Comparison of ENCODE assay signal across 8 cellular contexts in the genomic region with DNA sequence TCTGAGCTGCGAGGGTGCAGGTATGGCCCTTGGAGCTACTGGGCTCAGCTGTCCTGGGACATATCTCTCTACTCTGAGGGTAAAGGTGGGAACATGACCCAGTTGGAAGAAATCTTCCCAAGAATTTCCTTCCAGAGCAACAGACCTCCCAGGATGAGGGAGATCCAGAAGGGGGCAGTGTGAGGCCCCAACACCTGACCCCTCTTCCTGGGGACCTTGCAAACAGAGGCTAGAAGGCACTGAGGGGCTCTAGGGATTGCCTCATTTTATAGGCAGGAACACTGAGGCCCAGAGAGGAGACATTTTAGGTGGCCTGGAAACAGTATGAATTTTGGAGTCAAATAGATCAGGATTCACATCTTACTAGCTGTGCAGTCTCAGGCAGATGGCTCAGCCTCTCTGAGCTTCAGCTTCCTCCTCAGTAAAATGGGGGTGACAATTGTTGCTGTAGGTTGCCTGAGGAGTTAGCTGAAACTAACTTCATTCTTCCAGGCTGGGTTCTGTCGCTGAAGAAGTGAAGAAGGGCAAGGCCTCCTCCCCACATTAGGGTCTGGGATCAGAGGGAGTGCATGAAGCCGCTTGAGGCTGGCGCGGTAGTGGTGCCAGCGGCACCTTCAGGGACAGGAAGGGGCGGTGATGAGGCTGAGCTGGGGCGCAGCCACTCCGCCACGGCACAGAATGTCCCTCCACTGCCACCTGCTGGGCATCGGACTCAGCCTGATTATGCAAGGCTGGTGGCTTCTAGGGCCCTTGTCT. TPM values are rescaled to one million over a fixed set of nuclear protein-coding genes. Genes with fewer than 3 reads are reported as not detected.
DNase-seq lines count a peak whose midpoint lies in the region; ATAC-seq and TF ChIP-seq lines count a peak whose summit lies in the region.

No MANE protein-coding gene starts in this region.

- no peak overlapping the region for H3K27ac ChIP-seq in DOHH2 (ENCODE audit: low read depth, low read length)
- no peak overlapping the region for H3K27ac ChIP-seq in left ventricle myocardium inferior (replicated peaks)
- H3K27ac ChIP-seq in uterus: no peak overlapping the region

- H3K4me1 ChIP-seq in DOHH2 (ENCODE audit: control insufficient read depth, low read length): peaks cover 4% of the 10 kb centered on the region
- H3K4me1 ChIP-seq in left ventricle myocardium inferior: peaks cover 3% of the 10 kb centered on the region
- no peaks in the 10 kb centered on the region for H3K4me1 ChIP-seq in uterus

- H3K27me3 Mint-ChIP-seq in T-cell: peaks cover 0 to 8% of the 10 kb centered on the region in 2 donors
- H3K27me3 Mint-ChIP-seq in activated naive CD8-positive, alpha-beta T cell treated with anti-CD3 and anti-CD28 coated beads, Interleukin-2, amount 50 U/mL, for 24 hours: peaks cover 2% of the 10 kb centered on the region

- H3K9me3 ChIP-seq in DOHH2 (ENCODE audit: control insufficient read depth, insufficient read depth, low read length): no peaks in the 10 kb centered on the region
- peaks cover 5% of the 10 kb centered on the region for H3K9me3 ChIP-seq in left ventricle myocardium inferior (replicated peaks)
- no peaks in the 10 kb centered on the region for H3K9me3 ChIP-seq in uterus

- peak; percentile 88 to 99 (median 95) for ATAC-seq in T-cell (replicated peaks in 1 of 4)
- ATAC-seq in activated naive CD8-positive, alpha-beta T cell treated with anti-CD3 and anti-CD28 coated beads, Interleukin-2, amount 50 U/mL, for 24 hours: peak; percentile 94

- H3K36me3 ChIP-seq in DOHH2 (ENCODE audit: control insufficient read depth, low read length) (no peaks in the 10 kb centered on the region), H7 (replicated peaks; ENCODE audit: control insufficient read depth, insufficient read depth, low read length) (no peaks in the 10 kb centered on the region), left ventricle myocardium inferior (no peaks in the 10 kb centered on the region), uterus (no peaks in the 10 kb centered on the region)

- peak overlapping the region; percentile 36; the same call in 1 of the 2 replicates for H3K4me3 ChIP-seq in DOHH2 (ENCODE audit: low read length)
- H3K4me3 ChIP-seq in H7 (ENCODE audit: insufficient read depth, low read depth, low read length): no peak overlapping the region
- peak overlapping the region; percentile 21 for H3K4me3 ChIP-seq in left ventricle myocardium inferior
- no peak overlapping the region for H3K4me3 ChIP-seq in uterus

- POLR2A ChIA-PET in T-cell (lab: Charles Lee): interaction anchor here in 1 of 2 donors (0.8 kb wide), 1 partner anchor 427 kb away, joined by 3 read pairs; no protein-coding TSS in a partner anchor

- no peak for TF ChIP-seq POLR2A in uterus (IDR thresholded peaks at IDR 0.05)

- DNase-seq in H7 (peak; percentile 96), NCI-H1048 (lab: John Stamatoyannopoulos, UW) (peak; percentile 57), T-cell (peak; percentile 57 to 89 (median 81)), left ventricle myocardium inferior (peak; percentile 79), putamen (ENCODE audit: low spot score) (peak; percentile 13), uterus (peak; percentile 34 to 49)
- peak; percentile 94 for DNase-seq in activated naive CD8-positive, alpha-beta T cell treated with anti-CD3 and anti-CD28 coated beads, Interleukin-2, amount 50 U/mL, for 24 hours

- H3K27me3 ChIP-seq in DOHH2 (ENCODE audit: control insufficient read depth, low read length): no peaks in the 10 kb centered on the region
- no peaks in the 10 kb centered on the region for H3K27me3 ChIP-seq in H7 (ENCODE audit: control insufficient read depth, insufficient read depth, low read length)
- peaks cover 46% of the 10 kb centered on the region for H3K27me3 ChIP-seq in left ventricle myocardium inferior (ENCODE audit: low read depth)
- H3K27me3 ChIP-seq in uterus: no peaks in the 10 kb centered on the region

- H3K9me3 Mint-ChIP-seq in T-cell: no peaks in the 10 kb centered on the region
- no peaks in the 10 kb centered on the region for H3K9me3 Mint-ChIP-seq in activated naive CD8-positive, alpha-beta T cell treated with anti-CD3 and anti-CD28 coated beads, Interleukin-2, amount 50 U/mL, for 24 hours

- no peaks in the 10 kb centered on the region for H3K79me2 ChIP-seq in DOHH2 (ENCODE audit: control insufficient read depth, low read length)

- TF ChIP-seq CTCF in DOHH2 (IDR thresholded peaks at IDR 0.05; ENCODE audit: low read depth, low read length, poor library complexity, severe bottlenecking): peak; percentile 89
- peak; percentile 90 for TF ChIP-seq CTCF in left ventricle myocardium inferior (IDR thresholded peaks at IDR 0.05; ENCODE audit: borderline replicate concordance)
- TF ChIP-seq CTCF in uterus (IDR thresholded peaks at IDR 0.05): peak; percentile 47 to 72 (median 60)

- no peak overlapping the region for H3K27ac Mint-ChIP-seq in T-cell
- H3K27ac Mint-ChIP-seq in activated naive CD8-positive, alpha-beta T cell treated with anti-CD3 and anti-CD28 coated beads, Interleukin-2, amount 50 U/mL, for 24 hours: peak overlapping the region; percentile 17

- intact Hi-C loops in left ventricle myocardium inferior (cut with micrococcal nuclease) (loop anchor here (5.0 to 10.0 kb wide), 3 partner anchors 136 to 428 kb away; no protein-coding TSS in a partner anchor), uterus (cut with DNase I; ENCODE audit: low total_unique reads) (no loop called here)

- no peaks in the 10 kb centered on the region for H3F3A ChIP-seq in DOHH2 (ENCODE audit: control insufficient read depth, insufficient read depth)

- peak overlapping the region; percentile 36 to 65 (median 55) for H3K4me3 Mint-ChIP-seq in T-cell
- peak overlapping the region; percentile 25 for H3K4me3 Mint-ChIP-seq in activated naive CD8-positive, alpha-beta T cell treated with anti-CD3 and anti-CD28 coated beads, Interleukin-2, amount 50 U/mL, for 24 hours

- CTCF ChIA-PET in T-cell (lab: Charles Lee): interaction anchor here (0.5 to 2.5 kb wide), 12 partner anchors 112 to 431 kb away, joined by 3 to 28 read pairs (median 4); no protein-coding TSS in a partner anchor

- H4K20me1 ChIP-seq in DOHH2 (ENCODE audit: control insufficient read depth, insufficient read depth, low read depth, low read length): no peaks in the 10 kb centered on the region

- H3K9me2 ChIP-seq in DOHH2 (replicated peaks; ENCODE audit: control insufficient read depth, low read length): no peaks in the 10 kb centered on the region

- peak overlapping the region; percentile 63 for H3K4me2 ChIP-seq in DOHH2 (ENCODE audit: low read length)

- no peaks in the 10 kb centered on the region for H3K36me3 Mint-ChIP-seq in T-cell
- no peaks in the 10 kb centered on the region for H3K36me3 Mint-ChIP-seq in activated naive CD8-positive, alpha-beta T cell treated with anti-CD3 and anti-CD28 coated beads, Interleukin-2, amount 50 U/mL, for 24 hours (ENCODE audit: low read depth)

- peaks cover 4 to 9% (median 5%) of the 10 kb centered on the region in 3 donors for H3K4me1 Mint-ChIP-seq in T-cell
- peaks cover 6% of the 10 kb centered on the region for H3K4me1 Mint-ChIP-seq in activated naive CD8-positive, alpha-beta T cell treated with anti-CD3 and anti-CD28 coated beads, Interleukin-2, amount 50 U/mL, for 24 hours

RNA-seq across cellular contexts. Expression of gene KCNK17, which starts 11.4 kb away (rescaled TPM):
- total RNA-seq in H7 (2014; rRNA removed; shearing (Covaris generic)): 1.1 and 1.4 TPM in 2 replicates
- total RNA-seq in T-cell (under 1 TPM in 1 of 5 donors, not detected in 4; 0.38 TPM), left ventricle myocardium inferior (0.52 TPM), uterus (1 to 10 TPM in 2 of 4 donors, under 1 TPM in 1, not detected in 1; 0.79 to 2.3 (median 1.3) TPM)

RNA-seq across cellular contexts. Expression of gene KCNK16, which starts 19.7 kb away (rescaled TPM):
- not detected in 2 replicates for total RNA-seq in H7 (2014; rRNA removed; shearing (Covaris generic))
- total RNA-seq in T-cell (not detected), left ventricle myocardium inferior (not detected), uterus (not detected)

Comparison
In these comparisons a context has a peak if more than half of its experiments do, and no peak if none do; other contexts are left out.
1. H3K4me3 ChIP-seq: peak in DOHH2 (single experiment) and left ventricle myocardium inferior (single experiment); none in H7 (single experiment) and uterus (0 of 2).
2. DNase-seq: peak in every context shown above with its lines; median percentile 96 in H7; 94 in activated naive CD8-positive, alpha-beta T cell treated with anti-CD3 and anti-CD28 coated beads, Interleukin-2, amount 50 U/mL, for 24 hours; 81 in T-cell; 79 in left ventricle myocardium inferior; 57 in NCI-H1048; 42 in uterus; 13 in putamen.
3. Peak in every context shown above with its lines, with median percentiles within 50 percentile points of each other: CTCF ChIP-seq.